ENCODE assay signal across 1 cellular context in genomic region chr19:36196249-36196648, GRCh38.
TF ChIP-seq lines count a peak whose summit lies in the region.

No MANE protein-coding gene starts in this region.

TF ChIP-seq in GM12878, 131 proteins besides CTCF, POLR2A, EP300 and RAD21:
- TF ChIP-seq ZBED1 (IDR thresholded peaks at IDR 0.05; ENCODE audit: borderline replicate concordance) (no peak), RUNX3 (IDR thresholded peaks at IDR 0.05; ENCODE audit: low read length) (no peak), PAX5 (IDR thresholded peaks at IDR 0.05; ENCODE audit: borderline replicate concordance, low read depth, low read length) (0 out of 2 replicates have a peak, but pooled peaks have one; percentile 12), PML (IDR thresholded peaks at IDR 0.05; ENCODE audit: low read length) (no peak), RAD51 (IDR thresholded peaks at IDR 0.05) (no peak)
